In the genomic region with DNA sequence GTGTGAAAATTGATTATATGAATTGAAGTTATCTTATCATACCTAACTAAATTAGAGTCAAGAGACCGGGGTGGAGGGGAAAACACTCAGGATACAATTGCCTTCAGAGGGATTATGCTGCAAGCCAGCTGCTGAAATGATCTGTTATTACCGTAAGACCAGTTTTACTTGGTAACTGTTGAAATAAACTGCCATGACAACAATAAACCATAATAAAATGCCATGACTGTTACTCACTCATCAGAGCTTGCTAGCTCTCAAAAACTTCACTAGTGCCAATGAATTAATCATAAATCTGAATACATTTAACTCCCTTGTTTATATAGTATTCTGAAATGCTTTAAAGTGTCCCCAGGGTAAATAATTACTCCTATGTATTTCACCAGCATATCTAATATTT, we compare ENCODE assay signal across 16 cellular contexts.
DNase-seq lines count a peak whose midpoint lies in the region; FAIRE-seq and TF ChIP-seq lines count a peak whose summit lies in the region.
"Had no signal": no experiment of that assay in that cellular context is flagged by ENCODE, and none has a peak within 500 bp of the region (broad histone marks: within the 10 kb centered on the region; RNA-seq: fewer than 3 reads in every experiment).

No MANE protein-coding gene starts in this region.

- peak overlapping the region; percentile 42; the same call in 1 of the 2 replicates for H3K27ac Mint-ChIP-seq in HFFc6
- H3K27ac Mint-ChIP-seq: WTC11 had no signal

- intact Hi-C loops in adrenal gland (cut with DNase I): no loop called here

- H3K4me1 ChIP-seq in keratinocyte (ENCODE audit: control insufficient read depth, extremely low read depth, insufficient read depth, low read length) (no peaks in the 10 kb centered on the region), adrenal gland (replicated peaks in 1 of 2) (no peaks in the 10 kb centered on the region)

- H3K9me3 ChIP-seq in keratinocyte (ENCODE audit: control insufficient read depth, low read depth, low read length): no peaks in the 10 kb centered on the region
- H3K9me3 ChIP-seq in adrenal gland (replicated peaks in 1 of 3): no peaks in the 10 kb centered on the region
- H3K9me3 ChIP-seq: esophagus squamous epithelium, neutrophil had no signal

- no peak overlapping the region for H3K9ac ChIP-seq in keratinocyte (ENCODE audit: control insufficient read depth, extremely low read depth, insufficient read depth, low read length)

- H3K36me3 Mint-ChIP-seq in HFFc6 (ENCODE audit: low read depth): no peaks in the 10 kb centered on the region
- H3K36me3 Mint-ChIP-seq: WTC11 had no signal

- peaks cover 20% of the 10 kb centered on the region; the same call in 1 of the 2 replicates for H3K4me1 Mint-ChIP-seq in HFFc6 (ENCODE audit: low read depth)

- TF ChIP-seq CTCF in AG04449 (IDR thresholded peaks at IDR 0.05; ENCODE audit: insufficient read depth, low read length, missing control alignments) (no peak), HFFc6 (IDR thresholded peaks at IDR 0.05) (no peak), astrocyte of the spinal cord (IDR thresholded peaks at IDR 0.05; ENCODE audit: low read depth, low read length) (no peak), keratinocyte (optimal IDR thresholded peaks at IDR 0.05 in 1 of 3, IDR thresholded peaks at IDR 0.05 in 1 of 3, conservative IDR thresholded peaks at IDR 0.05 in 1 of 3; ENCODE audit: extremely low read depth in 1 of 3, insufficient read depth in 2 of 3, low read length in 3 of 3) (no peak), adrenal gland (IDR thresholded peaks at IDR 0.05) (no peak)

- no peaks in the 10 kb centered on the region for H3K27me3 Mint-ChIP-seq in HFFc6 (ENCODE audit: insufficient read depth)

- DNase-seq in AG04449 (ENCODE audit: low read depth, low spot score) (peak; percentile 17), HFFc6 (no peak), astrocyte of the spinal cord (ENCODE audit: low read depth, low spot score) (peak; percentile 56), keratinocyte (ENCODE audit: low read depth, low spot score) (peak; percentile 4), occipital lobe (lab: John Stamatoyannopoulos, UW) (no peak), COLO668 (lab: John Stamatoyannopoulos, UW; ENCODE audit: unreplicated experiment) (no peak), adrenal gland (no peak)
- no peak for DNase-seq in activated effector memory CD4-positive, alpha-beta T cell treated with Interleukin-2 at 50 U/mL for 16 hours
- DNase-seq: activated T-cell treated with anti-CD3 and anti-CD28 coated beads, Interleukin-2, amount 50 U/mL, for 1 hour; esophagus squamous epithelium; islet precursor cell; NCI-H69 had no signal

- no peak overlapping the region for H2AFZ ChIP-seq in keratinocyte (ENCODE audit: control insufficient read depth, low read length)

- dilution Hi-C loops in keratinocyte (cut with MboI; ENCODE audit: extremely low pct_ligation_motif_present, low sequenced_read_pairs): no loop called here

- H3K4me3 ChIP-seq in AG04449 (ENCODE audit: low read depth, low read length) (no peak overlapping the region), astrocyte of the spinal cord (ENCODE audit: low read depth, low read length) (no peak overlapping the region), keratinocyte (ENCODE audit: control insufficient read depth in 2 of 3, extremely low read depth in 1 of 3, insufficient read depth in 2 of 3, low read depth in 1 of 3, low read length in 3 of 3) (no peak overlapping the region), adrenal gland (no peak overlapping the region)
- H3K4me3 ChIP-seq: cardiac muscle cell, esophagus squamous epithelium had no signal

- in situ Hi-C loops in astrocyte of the spinal cord (cut with HindIII; ENCODE audit: low sequenced_read_pairs): no loop called here

- FAIRE-seq in keratinocyte (lab: Jason Lieb, UNC): peak; percentile 60

- no peak overlapping the region for H3K4me2 ChIP-seq in keratinocyte (ENCODE audit: control insufficient read depth, extremely low read depth, insufficient read depth, low read depth, low read length)

- POLR2A ChIA-PET in AG04449 (lab: Yijun Ruan, JAX): no interaction called here

- TF ChIP-seq POLR2A in adrenal gland (IDR thresholded peaks at IDR 0.05): no peak

- WGBS in adrenal gland, 4 donors: 63 to 80% (median 77%) methylated on average over 2 of the region's 2 CpGs

- H3K4me3 Mint-ChIP-seq in HFFc6: no peak overlapping the region
- H3K4me3 Mint-ChIP-seq: WTC11 had no signal

- H3K36me3 ChIP-seq in keratinocyte (ENCODE audit: control insufficient read depth in 2 of 2, extremely low read depth in 1 of 2, insufficient read depth in 2 of 2, low read length in 2 of 2): no peaks in the 10 kb centered on the region
- no peaks in the 10 kb centered on the region for H3K36me3 ChIP-seq in adrenal gland (replicated peaks in 1 of 2)
- H3K36me3 ChIP-seq: cardiac muscle cell, esophagus squamous epithelium, neutrophil had no signal

- H3K9me3 Mint-ChIP-seq in HFFc6: no peaks in the 10 kb centered on the region

- H3K27me3 ChIP-seq in keratinocyte (ENCODE audit: control insufficient read depth, extremely low read depth, insufficient read depth, low read length): no peaks in the 10 kb centered on the region
- H3K27me3 ChIP-seq in adrenal gland: no peaks in the 10 kb centered on the region
- H3K27me3 ChIP-seq: cardiac muscle cell, esophagus squamous epithelium, neutrophil had no signal

- H4K20me1 ChIP-seq in keratinocyte (ENCODE audit: control insufficient read depth, extremely low read depth, insufficient read depth, low read length): no peaks in the 10 kb centered on the region

- H3K9me1 ChIP-seq in keratinocyte (ENCODE audit: control insufficient read depth, extremely low read depth, insufficient read depth, low read length): no peaks in the 10 kb centered on the region

- H3K79me2 ChIP-seq in keratinocyte (ENCODE audit: control insufficient read depth, insufficient read depth, low read length): no peaks in the 10 kb centered on the region

- H3K27ac ChIP-seq in keratinocyte (ENCODE audit: control insufficient read depth, insufficient read depth, low read length) (no peak overlapping the region), adrenal gland (no peak overlapping the region)
- H3K27ac ChIP-seq: C4-2B, cardiac muscle cell, esophagus squamous epithelium, neutrophil had no signal

- CTCF ChIA-PET in AG04449 (lab: Yijun Ruan, JAX): no interaction called here

Comparison
In these comparisons a context has a peak if more than half of its experiments do, and no peak if none do; other contexts are left out.
1. DNase-seq: peak in AG04449 (single experiment), astrocyte of the spinal cord (single experiment) and keratinocyte (single experiment); none in HFFc6 (single experiment), occipital lobe (single experiment), COLO668 (single experiment), activated effector memory CD4-positive, alpha-beta T cell treated with Interleukin-2 at 50 U/mL for 16 hours (single experiment) and adrenal gland (0 of 7).